Comparison of ENCODE assay signal across 16 cellular contexts in genomic region chr14:83425138-83425537, GRCh38.
DNase-seq lines count a peak whose midpoint lies in the region; ATAC-seq and TF ChIP-seq lines count a peak whose summit lies in the region.
"Had no signal": no experiment of that assay in that cellular context is flagged by ENCODE, and none has a peak within 500 bp of the region (broad histone marks: within the 10 kb centered on the region; RNA-seq: fewer than 3 reads in every experiment).

No MANE protein-coding gene starts in this region.

- no peaks in the 10 kb centered on the region for H3K36me3 Mint-ChIP-seq in natural killer cell treated with Interleukin-12 subunit alpha and Interleukin-12 subunit beta and Interleukin-15 and Interleukin-18, amount 100 ng/mL, for 72 hours
- H3K36me3 Mint-ChIP-seq: CD8-positive, alpha-beta T cell had no signal

- H3K9me2 ChIP-seq in hepatocyte (replicated peaks; ENCODE audit: insufficient read depth): no peaks in the 10 kb centered on the region

- no peaks in the 10 kb centered on the region for H4K20me1 ChIP-seq in hepatocyte (ENCODE audit: insufficient read depth, poor library complexity, severe bottlenecking)

- H3K27me3 ChIP-seq in brain microvascular endothelial cell (replicated peaks) (no peaks in the 10 kb centered on the region), foreskin keratinocyte (no peaks in the 10 kb centered on the region), hepatocyte (no peaks in the 10 kb centered on the region)
- H3K27me3 ChIP-seq: esophagus squamous epithelium, upper lobe of left lung had no signal

- H3K4me2 ChIP-seq in hepatocyte: no peak overlapping the region

- no peak for TF ChIP-seq CTCF in brain microvascular endothelial cell (IDR thresholded peaks at IDR 0.05; ENCODE audit: low read depth, low read length, missing control alignments)
- no peak for TF ChIP-seq CTCF in foreskin keratinocyte (conservative IDR thresholded peaks at IDR 0.05)
- TF ChIP-seq CTCF in hepatocyte (IDR thresholded peaks at IDR 0.05; ENCODE audit: poor library complexity): no peak

- DNase-seq in A172 (ENCODE audit: low spot score): peak; percentile 68
- peak; percentile 86 for DNase-seq in HS-5 (ENCODE audit: low read depth)
- no peak for DNase-seq in brain microvascular endothelial cell
- DNase-seq in foreskin keratinocyte: peak; percentile 73 to 83
- DNase-seq in hepatocyte (ENCODE audit: low spot score): no peak
- DNase-seq in NK-92 (lab: John Stamatoyannopoulos, UW; ENCODE audit: unreplicated experiment): no peak
- DNase-seq in natural killer cell treated with Interleukin-12 subunit alpha and Interleukin-12 subunit beta and Interleukin-15 and Interleukin-18, amount 100 ng/mL, for 72 hours (ENCODE audit: low spot score): no peak
- DNase-seq: aorta; CD8-positive, alpha-beta T cell; esophagus squamous epithelium; left ventricle myocardium inferior; NCI-H1105; posterior cingulate gyrus; stimulated activated naive CD4-positive, alpha-beta T cell; upper lobe of left lung had no signal

- H3K4me1 ChIP-seq in foreskin keratinocyte (peaks cover 9% of the 10 kb centered on the region), hepatocyte (ENCODE audit: insufficient read depth) (no peaks in the 10 kb centered on the region)
- H3K4me1 ChIP-seq: esophagus squamous epithelium, left ventricle myocardium inferior, upper lobe of left lung had no signal

- no peaks in the 10 kb centered on the region for H3K9me3 ChIP-seq in hepatocyte (ENCODE audit: low read depth)
- H3K9me3 ChIP-seq: esophagus squamous epithelium, left ventricle myocardium inferior, upper lobe of left lung had no signal

- H3K4me3 ChIP-seq in brain microvascular endothelial cell (ENCODE audit: low read depth, low read length): no peak overlapping the region
- no peak overlapping the region for H3K4me3 ChIP-seq in hepatocyte
- H3K4me3 ChIP-seq: esophagus squamous epithelium, left ventricle myocardium inferior, upper lobe of left lung had no signal

- ATAC-seq in foreskin keratinocyte (peak; percentile 36), HG02623 (IDR thresholded peaks at IDR 0.05; ENCODE audit: unreplicated experiment) (no peak)
- no peak for ATAC-seq in natural killer cell treated with Interleukin-12 subunit alpha and Interleukin-12 subunit beta and Interleukin-15 and Interleukin-18, amount 100 ng/mL, for 72 hours
- ATAC-seq: CD8-positive, alpha-beta T cell had no signal

- in situ Hi-C loops in brain microvascular endothelial cell (cut with HindIII; ENCODE audit: low pct_ligation_motif_present, low sequenced_read_pairs): no loop called here

- peaks cover 7% of the 10 kb centered on the region for H3K9me3 Mint-ChIP-seq in natural killer cell treated with Interleukin-12 subunit alpha and Interleukin-12 subunit beta and Interleukin-15 and Interleukin-18, amount 100 ng/mL, for 72 hours

- no peaks in the 10 kb centered on the region for H3K27me3 Mint-ChIP-seq in natural killer cell treated with Interleukin-12 subunit alpha and Interleukin-12 subunit beta and Interleukin-15 and Interleukin-18, amount 100 ng/mL, for 72 hours

- H3K27ac Mint-ChIP-seq in natural killer cell treated with Interleukin-12 subunit alpha and Interleukin-12 subunit beta and Interleukin-15 and Interleukin-18, amount 100 ng/mL, for 72 hours: no peak overlapping the region
- H3K27ac Mint-ChIP-seq: CD8-positive, alpha-beta T cell had no signal

- H3K36me3 ChIP-seq in brain microvascular endothelial cell (replicated peaks) (no peaks in the 10 kb centered on the region), hepatocyte (replicated peaks; ENCODE audit: insufficient read depth, low read depth) (no peaks in the 10 kb centered on the region)
- H3K36me3 ChIP-seq: esophagus squamous epithelium, left ventricle myocardium inferior, upper lobe of left lung had no signal

- no peak overlapping the region for H3K4me3 Mint-ChIP-seq in natural killer cell treated with Interleukin-12 subunit alpha and Interleukin-12 subunit beta and Interleukin-15 and Interleukin-18, amount 100 ng/mL, for 72 hours
- H3K4me3 Mint-ChIP-seq: CD8-positive, alpha-beta T cell had no signal

- H3K27ac ChIP-seq in brain microvascular endothelial cell (peak overlapping the region; percentile 43), foreskin keratinocyte (no peak overlapping the region), hepatocyte (no peak overlapping the region)
- H3K27ac ChIP-seq: esophagus squamous epithelium, left ventricle myocardium inferior, upper lobe of left lung had no signal

- H3K79me2 ChIP-seq in hepatocyte: no peaks in the 10 kb centered on the region

- no peaks in the 10 kb centered on the region for H3K4me1 Mint-ChIP-seq in natural killer cell treated with Interleukin-12 subunit alpha and Interleukin-12 subunit beta and Interleukin-15 and Interleukin-18, amount 100 ng/mL, for 72 hours (ENCODE audit: low read depth in 2 of 2)

- no peak overlapping the region for H2AFZ ChIP-seq in hepatocyte

Comparison
In these comparisons a context has a peak if more than half of its experiments do, and no peak if none do; other contexts are left out.
1. DNase-seq: peak in A172 (single experiment), HS-5 (single experiment) and foreskin keratinocyte (2 of 2); none in brain microvascular endothelial cell (single experiment), hepatocyte (single experiment), NK-92 (single experiment) and natural killer cell treated with Interleukin-12 subunit alpha and Interleukin-12 subunit beta and Interleukin-15 and Interleukin-18, amount 100 ng/mL, for 72 hours (single experiment).